Comparison of ENCODE assay signal across 8 cellular contexts in the genomic region with DNA sequence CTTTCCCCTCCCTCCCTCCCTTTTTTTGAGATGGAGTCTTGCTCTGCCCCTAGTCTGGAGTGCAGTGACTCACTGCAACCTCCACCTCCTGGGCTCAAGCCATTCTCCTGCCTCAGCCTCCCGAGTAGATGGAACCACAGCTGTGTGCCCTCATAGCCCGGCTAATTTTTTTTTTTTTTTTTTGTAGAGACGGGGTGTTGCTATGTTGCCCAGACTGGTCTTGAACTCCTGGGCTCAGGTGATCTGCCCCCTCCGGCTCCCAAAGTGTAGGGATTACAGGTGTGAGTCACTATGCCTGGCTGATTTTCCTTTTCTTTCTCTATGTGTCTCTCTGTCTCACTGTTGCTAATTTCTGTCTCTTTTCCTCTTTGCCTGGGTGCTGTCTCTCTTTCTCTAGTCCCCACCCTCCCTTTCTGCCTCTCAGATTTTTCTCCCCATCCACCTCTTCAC.
A peak's percentile ranks its signal among the peaks of the same experiment; 100 is the strongest.
DNase-seq lines count a peak whose midpoint lies in the region; ATAC-seq and TF ChIP-seq lines count a peak whose summit lies in the region.

No MANE protein-coding gene starts in this region.

- H3K4me1 Mint-ChIP-seq in activated CD8-positive, alpha-beta memory T cell treated with anti-CD3 and anti-CD28 coated beads, Interleukin-2, amount 10 ng/mL, durations not matched to agents 7 days and 5 days, result peaks cover 21% of the 10 kb centered on the region
- peaks cover 30% of the 10 kb centered on the region for H3K4me1 Mint-ChIP-seq in endothelial cell (ENCODE audit: unreplicated experiment)
- peaks cover 24% of the 10 kb centered on the region for H3K4me1 Mint-ChIP-seq in osteocyte (ENCODE audit: unreplicated experiment)

- no peak for ATAC-seq in activated CD8-positive, alpha-beta memory T cell treated with anti-CD3 and anti-CD28 coated beads, Interleukin-2, amount 10 ng/mL, durations not matched to agents 7 days and 5 days

- H3K9me3 Mint-ChIP-seq in activated CD8-positive, alpha-beta memory T cell treated with anti-CD3 and anti-CD28 coated beads, Interleukin-2, amount 10 ng/mL, durations not matched to agents 7 days and 5 days (ENCODE audit: low read depth), result no peaks in the 10 kb centered on the region
- H3K9me3 Mint-ChIP-seq in endothelial cell (ENCODE audit: unreplicated experiment) (no peaks in the 10 kb centered on the region), osteocyte (ENCODE audit: unreplicated experiment) (no peaks in the 10 kb centered on the region)

- DNase-seq in activated CD8-positive, alpha-beta memory T cell treated with anti-CD3 and anti-CD28 coated beads, Interleukin-2, amount 10 ng/mL, durations not matched to agents 7 days and 5 days, result no peak
- no peak for DNase-seq in activated CD8-positive, alpha-beta memory T cell treated with anti-CD3 and anti-CD28 coated beads for 24 hours
- DNase-seq in RKO (ENCODE audit: low spot score), result peak; percentile 63
- DNase-seq in endothelial cell (ENCODE audit: low spot score), result no peak
- DNase-seq in osteocyte (ENCODE audit: extremely low spot score, unreplicated experiment), result no peak
- DNase-seq in D341Med (ENCODE audit: low spot score), result no peak
- no peak for DNase-seq in NCI-H748 treated with DMSO at 0.1 percent for 48 hours (lab: John Stamatoyannopoulos, UW)
- no peak for DNase-seq in DMS 273 (lab: John Stamatoyannopoulos, UW; ENCODE audit: unreplicated experiment)

- H3K27me3 Mint-ChIP-seq in activated CD8-positive, alpha-beta memory T cell treated with anti-CD3 and anti-CD28 coated beads, Interleukin-2, amount 10 ng/mL, durations not matched to agents 7 days and 5 days, result peaks cover 33% of the 10 kb centered on the region
- H3K27me3 Mint-ChIP-seq in endothelial cell (ENCODE audit: unreplicated experiment) (peaks cover 8% of the 10 kb centered on the region), osteocyte (ENCODE audit: unreplicated experiment) (peaks cover 25% of the 10 kb centered on the region)

- H3K36me3 Mint-ChIP-seq in activated CD8-positive, alpha-beta memory T cell treated with anti-CD3 and anti-CD28 coated beads, Interleukin-2, amount 10 ng/mL, durations not matched to agents 7 days and 5 days, result no peaks in the 10 kb centered on the region
- H3K36me3 Mint-ChIP-seq in endothelial cell (ENCODE audit: low read depth, unreplicated experiment) (peaks cover 4% of the 10 kb centered on the region), osteocyte (ENCODE audit: unreplicated experiment) (peaks cover 7% of the 10 kb centered on the region)

- H3K27ac Mint-ChIP-seq in activated CD8-positive, alpha-beta memory T cell treated with anti-CD3 and anti-CD28 coated beads, Interleukin-2, amount 10 ng/mL, durations not matched to agents 7 days and 5 days, result no peak overlapping the region
- H3K27ac Mint-ChIP-seq in endothelial cell (ENCODE audit: unreplicated experiment) (no peak overlapping the region), osteocyte (ENCODE audit: unreplicated experiment) (no peak overlapping the region)

- CTCF ChIA-PET in activated CD8-positive, alpha-beta memory T cell treated with anti-CD3 and anti-CD28 coated beads, Interleukin-2, amount 10 ng/mL, durations not matched to agents 7 days and 5 days (lab: Charles Lee), result interaction anchor here (1.6 kb wide), 1 partner anchor 15 kb away, joined by 4 read pairs; no protein-coding TSS in a partner anchor

- TF ChIP-seq CTCF in endothelial cell (IDR thresholded peaks at IDR 0.05; ENCODE audit: unreplicated experiment), result no peak
- TF ChIP-seq CTCF in osteocyte (IDR thresholded peaks at IDR 0.05), result no peak

- H3K4me3 Mint-ChIP-seq in activated CD8-positive, alpha-beta memory T cell treated with anti-CD3 and anti-CD28 coated beads, Interleukin-2, amount 10 ng/mL, durations not matched to agents 7 days and 5 days, result peak overlapping the region; percentile 1
- H3K4me3 Mint-ChIP-seq in endothelial cell (ENCODE audit: unreplicated experiment), result peak overlapping the region; percentile 17
- peak overlapping the region; percentile 62 for H3K4me3 Mint-ChIP-seq in osteocyte (ENCODE audit: unreplicated experiment)

Comparison
In these comparisons a context has a peak if more than half of its experiments do, and no peak if none do; other contexts are left out.
1. H3K4me3 Mint-ChIP-seq: peak in every context shown above with its lines; median percentile 62 in osteocyte; 17 in endothelial cell; 1 in activated CD8-positive, alpha-beta memory T cell treated with anti-CD3 and anti-CD28 coated beads, Interleukin-2, amount 10 ng/mL, durations not matched to agents 7 days and 5 days.